Comparison of ENCODE assay signal across 1 cellular context in genomic region chr19:49605605-49606004, GRCh38.
TF ChIP-seq lines count a peak whose summit lies in the region.

No MANE protein-coding gene starts in this region.

TF ChIP-seq in HepG2, 621 proteins besides CTCF, POLR2A, EP300 and RAD21:
- TF ChIP-seq ARID2 (CRISPR knock-in tag; IDR thresholded peaks at IDR 0.05; ENCODE audit: borderline replicate concordance) (no peak), MTA1 (CRISPR knock-in tag; IDR thresholded peaks at IDR 0.05; ENCODE audit: borderline replicate concordance) (no peak), HOXA9 (CRISPR knock-in tag; IDR thresholded peaks at IDR 0.05; ENCODE audit: borderline replicate concordance) (no peak), RARA (CRISPR knock-in tag; IDR thresholded peaks at IDR 0.05) (no peak), RFXANK (CRISPR knock-in tag; IDR thresholded peaks at IDR 0.05) (no peak), ARID3A (IDR thresholded peaks at IDR 0.05; ENCODE audit: low read depth, low read length) (no peak), HHEX (CRISPR knock-in tag; IDR thresholded peaks at IDR 0.05) (no peak), ZNF629 (CRISPR knock-in tag; conservative IDR thresholded peaks at IDR 0.05) (0 out of 2 replicates have a peak, but pooled peaks have one; percentile 42)
